In genomic region chr1:48430832-48431231, GRCh38 we compare ENCODE assay signal across 29 cellular contexts.
"Had no signal": no experiment of that assay in that cellular context is flagged by ENCODE, and none has a peak within 500 bp of the region (broad histone marks: within the 10 kb centered on the region; RNA-seq: fewer than 3 reads in every experiment).

No MANE protein-coding gene starts in this region.

- H3K36me3 Mint-ChIP-seq: stimulated activated effector memory CD8-positive, alpha-beta T cell treated with anti-CD3 and anti-CD28 coated beads, Interleukin-12 subunit alpha, Interleukin-12 subunit beta, amount 100 ng/mL, for 72 hours had no signal

- H3K9me3 ChIP-seq: testis, thoracic aorta, thyroid gland, tibial artery, upper lobe of right lung, uterus, vagina had no signal

- FAIRE-seq: urothelium cell line had no signal

- H3K4me1 Mint-ChIP-seq: stimulated activated effector memory CD8-positive, alpha-beta T cell treated with anti-CD3 and anti-CD28 coated beads, Interleukin-12 subunit alpha, Interleukin-12 subunit beta, amount 100 ng/mL, for 72 hours; stimulated activated memory B cell treated with anti-CD40 and anti-IgM and Interleukin-4, amounts not matched to agents 10 μg/mL and 1 μg/mL and 100 μg/mL, for 72 hours; stimulated activated naive B cell treated with anti-CD40 and anti-IgM and Interleukin-4, amounts not matched to agents 10 μg/mL and 1 μg/mL and 100 μg/mL, for 72 hours; stimulated activated naive CD8-positive, alpha-beta T cell treated with anti-CD3 and anti-CD28 coated beads, Interleukin-15, amount 100 ng/mL, for 72 hours had no signal

- H3K36me3 ChIP-seq: thoracic aorta, tibial artery, transverse colon, upper lobe of left lung, upper lobe of right lung, uterus, vagina had no signal

- H3K4me3 ChIP-seq: stomach, suprapubic skin, testis, thoracic aorta, thyroid gland, tibial artery, tibial nerve, transverse colon, upper lobe of left lung, upper lobe of right lung, uterus, vagina had no signal

- H3K27me3 ChIP-seq: stomach, suprapubic skin, testis, thyroid gland, tibial artery, tibial nerve, transverse colon, upper lobe of left lung, upper lobe of right lung, uterus, vagina had no signal

- H3K27ac ChIP-seq: stomach, suprapubic skin, testis, thoracic aorta, thyroid gland, tibial artery, tibial nerve, transverse colon, upper lobe of left lung, upper lobe of right lung, uterus, vagina had no signal

- H3K27ac Mint-ChIP-seq: stimulated activated effector memory CD8-positive, alpha-beta T cell treated with anti-CD3 and anti-CD28 coated beads, Interleukin-12 subunit alpha, Interleukin-12 subunit beta, amount 100 ng/mL, for 72 hours; stimulated activated memory B cell treated with anti-CD40 and anti-IgM and Interleukin-4, amounts not matched to agents 10 μg/mL and 1 μg/mL and 100 μg/mL, for 72 hours; stimulated activated naive B cell treated with anti-CD40 and anti-IgM and Interleukin-4, amounts not matched to agents 10 μg/mL and 1 μg/mL and 100 μg/mL, for 72 hours; stimulated activated naive CD8-positive, alpha-beta T cell treated with anti-CD3 and anti-CD28 coated beads, Interleukin-15, amount 100 ng/mL, for 72 hours; stimulated activated naive CD8-positive, alpha-beta T cell treated with anti-CD3 and anti-CD28 coated beads, Interleukin-15, Interleukin-2, amounts not matched to agents 100 ng/mL and 50 ng/mL, for 24 hours; type B pancreatic cell had no signal

- ATAC-seq: stimulated activated effector memory CD8-positive, alpha-beta T cell treated with anti-CD3 and anti-CD28 coated beads, Interleukin-12 subunit alpha, Interleukin-12 subunit beta, amount 100 ng/mL, for 72 hours; stimulated activated memory B cell treated with anti-CD40 and anti-IgM and Interleukin-4, amounts not matched to agents 10 μg/mL and 1 μg/mL and 100 μg/mL, for 72 hours; stimulated activated naive B cell treated with anti-CD40 and anti-IgM and Interleukin-4, amounts not matched to agents 10 μg/mL and 1 μg/mL and 100 μg/mL, for 72 hours; stimulated activated naive CD8-positive, alpha-beta T cell treated with anti-CD3 and anti-CD28 coated beads, Interleukin-15, amount 100 ng/mL, for 72 hours; stimulated activated naive CD8-positive, alpha-beta T cell treated with anti-CD3 and anti-CD28 coated beads, Interleukin-15, Interleukin-2, amounts not matched to agents 100 U/mL and 50 U/mL, for 24 hours; upper lobe of right lung had no signal

- H3K9me3 Mint-ChIP-seq: stimulated activated effector memory CD8-positive, alpha-beta T cell treated with anti-CD3 and anti-CD28 coated beads, Interleukin-12 subunit alpha, Interleukin-12 subunit beta, amount 100 ng/mL, for 72 hours; stimulated activated naive CD8-positive, alpha-beta T cell treated with anti-CD3 and anti-CD28 coated beads, Interleukin-15, amount 100 ng/mL, for 72 hours; stimulated activated naive CD8-positive, alpha-beta T cell treated with anti-CD3 and anti-CD28 coated beads, Interleukin-15, Interleukin-2, amounts not matched to agents 100 ng/mL and 50 ng/mL, for 24 hours; type B pancreatic cell had no signal

- H3K4me1 ChIP-seq: stomach, suprapubic skin, testis, thyroid gland, upper lobe of left lung, upper lobe of right lung, uterus, vagina had no signal

- H3K4me3 Mint-ChIP-seq: stimulated activated effector memory CD8-positive, alpha-beta T cell treated with anti-CD3 and anti-CD28 coated beads, Interleukin-12 subunit alpha, Interleukin-12 subunit beta, amount 100 ng/mL, for 72 hours; stimulated activated memory B cell treated with anti-CD40 and anti-IgM and Interleukin-4, amounts not matched to agents 10 μg/mL and 1 μg/mL and 100 μg/mL, for 72 hours; stimulated activated naive B cell treated with anti-CD40 and anti-IgM and Interleukin-4, amounts not matched to agents 10 μg/mL and 1 μg/mL and 100 μg/mL, for 72 hours; stimulated activated naive CD8-positive, alpha-beta T cell treated with anti-CD3 and anti-CD28 coated beads, Interleukin-15, amount 100 ng/mL, for 72 hours; stimulated activated naive CD8-positive, alpha-beta T cell treated with anti-CD3 and anti-CD28 coated beads, Interleukin-15, Interleukin-2, amounts not matched to agents 100 ng/mL and 50 ng/mL, for 24 hours; type B pancreatic cell had no signal

- H3K27me3 Mint-ChIP-seq: stimulated activated memory B cell treated with anti-CD40 and anti-IgM and Interleukin-4, amounts not matched to agents 10 μg/mL and 1 μg/mL and 100 μg/mL, for 72 hours; stimulated activated naive B cell treated with anti-CD40 and anti-IgM and Interleukin-4, amounts not matched to agents 10 μg/mL and 1 μg/mL and 100 μg/mL, for 72 hours; stimulated activated naive CD8-positive, alpha-beta T cell treated with anti-CD3 and anti-CD28 coated beads, Interleukin-15, Interleukin-2, amounts not matched to agents 100 ng/mL and 50 ng/mL, for 24 hours; type B pancreatic cell had no signal

- DNase-seq: stimulated activated CD4-positive, alpha-beta T cell treated with anti-CD3 and anti-CD28 coated beads, Interleukin-2, amount 100 ng/mL, for 48 hours; stimulated activated CD4-positive, alpha-beta T cell treated with anti-CD3 and anti-CD28 coated beads, Interleukin-4, amount 100 ng/mL, for 1 hour; stimulated activated CD4-positive, alpha-beta T cell treated with anti-CD3 and anti-CD28 coated beads, Interleukin-4, amount 100 ng/mL, for 24 hours; stimulated activated CD4-positive, alpha-beta T cell treated with anti-CD3 and anti-CD28 coated beads, Interleukin-4, amount 100 ng/mL, for 4 hours; stimulated activated CD8-positive, alpha-beta memory T cell treated with anti-CD3 and anti-CD28 coated beads, Interleukin-4, amount 100 ng/mL, for 48 hours; stimulated activated naive B cell treated with anti-CD40 and anti-IgM and Interleukin-4, amounts not matched to agents 10 μg/mL and 1 μg/mL and 100 μg/mL, for 72 hours; stimulated activated naive CD4-positive, alpha-beta T cell; stimulated activated naive CD4-positive, alpha-beta T cell treated with Interleukin-2 at 50 U/mL for 16 hours; stimulated activated naive CD8-positive, alpha-beta T cell treated with anti-CD3 and anti-CD28 coated beads, Interleukin-15, amount 100 ng/mL, for 72 hours; stimulated activated naive CD8-positive, alpha-beta T cell treated with anti-CD3 and anti-CD28 coated beads, Interleukin-15, Interleukin-2, amounts not matched to agents 100 U/mL and 50 U/mL, for 24 hours; stomach; substantia nigra; testis; thyroid gland; tibial artery; transverse colon; trophoblast cell; upper lobe of left lung; upper lobe of right lung; uterus had no signal
